16 cellular contexts compared by ENCODE assay signal in genomic region chr11:43905788-43906187, GRCh38. TPM values are rescaled to one million over a fixed set of nuclear protein-coding genes. Genes with fewer than 3 reads are reported as not detected.
DNase-seq lines count a peak whose midpoint lies in the region; ATAC-seq, FAIRE-seq and TF ChIP-seq lines count a peak whose summit lies in the region.
"Had no signal": no experiment of that assay in that cellular context is flagged by ENCODE, and none has a peak within 500 bp of the region (broad histone marks: within the 10 kb centered on the region; RNA-seq: fewer than 3 reads in every experiment).

No MANE protein-coding gene starts in this region.

- H3K79me1 ChIP-seq in mesenchymal stem cell (replicated peaks; ENCODE audit: low read length, poor library complexity, severe bottlenecking): peaks cover 4% of the 10 kb centered on the region

- dilution Hi-C loops in endothelial cell of umbilical vein (cut with MboI; ENCODE audit: extremely low pct_ligation_motif_present, low sequenced_read_pairs): no loop called here

- BruUV-seq in endothelial cell of umbilical vein (replicated peaks; lab: Mats Ljungman, UMichigan): no TSS peak

- POLR2A ChIA-PET in endothelial cell of umbilical vein (lab: Charles Lee): no interaction called here

- H2BK15ac ChIP-seq in mesenchymal stem cell (ENCODE audit: low read depth, poor library complexity, severe bottlenecking): no peak overlapping the region

- CTCF ChIA-PET in endothelial cell of umbilical vein (lab: Charles Lee): interaction anchor here (1.0 to 4.4 kb wide), 9 partner anchors 12 to 188 kb away, joined by 3 to 42 read pairs (median 5); partner anchors contain the start of gene C11orf96

- H3K14ac ChIP-seq in mesenchymal stem cell (ENCODE audit: low read length in 2 of 2): no peak overlapping the region

- no peak for TF ChIP-seq CTCF in endothelial cell of umbilical vein (IDR thresholded peaks at IDR 0.05; ENCODE audit: extremely low read depth in 1 of 2, insufficient read depth in 1 of 2, low read depth in 1 of 2, low read length in 2 of 2)

- intact Hi-C loops in endothelial cell of umbilical vein (cut with micrococcal nuclease) (no loop called here), aorta (cut with DNase I) (no loop called here)

- peak; percentile 84 for FAIRE-seq in endothelial cell of umbilical vein (lab: Jason Lieb, UNC)
- FAIRE-seq: endometrium, G401.6, keratinocyte had no signal

- no peaks in the 10 kb centered on the region for H3K79me2 ChIP-seq in endothelial cell of umbilical vein (ENCODE audit: control insufficient read depth, insufficient read depth, low read length)

- no peak for ATAC-seq in activated T-cell treated with anti-CD3 and anti-CD28 coated beads, Interleukin-2, amount 50 U/mL, for 72 hours (replicated peaks in 1 of 2)
- ATAC-seq in aorta (ENCODE audit: low FRiP score): peak; percentile 34
- ATAC-seq in stimulated activated naive CD8-positive, alpha-beta T cell treated with anti-CD3 and anti-CD28 coated beads, Interleukin-15, amount 100 ng/mL, for 72 hours: no peak

- peaks cover 16% of the 10 kb centered on the region for H3K4me1 ChIP-seq in endothelial cell of umbilical vein (ENCODE audit: control insufficient read depth, extremely low read depth, insufficient read depth, low read length)
- H3K4me1 ChIP-seq in mesenchymal stem cell (ENCODE audit: control insufficient read depth, insufficient read depth, low read depth, low read length): no peaks in the 10 kb centered on the region
- H3K4me1 ChIP-seq in aorta (ENCODE audit: control insufficient read depth in 1 of 2, insufficient read depth in 2 of 2, low read length in 2 of 2): peaks cover 0 to 4% of the 10 kb centered on the region in 2 donors

- H3K9ac ChIP-seq in endothelial cell of umbilical vein (replicated peaks; ENCODE audit: extremely low read depth, insufficient read depth, low read length) (peak overlapping the region; percentile 48), mesenchymal stem cell (ENCODE audit: low read length) (peak overlapping the region; percentile 91)

- H2BK5ac ChIP-seq in mesenchymal stem cell (ENCODE audit: low read depth, low read length, poor library complexity, severe bottlenecking): no peak overlapping the region

- no peak overlapping the region for H2AK5ac ChIP-seq in mesenchymal stem cell (ENCODE audit: low read length, severe bottlenecking)

- no peak overlapping the region for H3K4me3 Mint-ChIP-seq in activated T-cell treated with anti-CD3 and anti-CD28 coated beads, Interleukin-2, amount 50 U/mL, for 72 hours
- H3K4me3 Mint-ChIP-seq in activated T-cell treated with anti-CD3 and anti-CD28 coated beads, Interleukin-2, amount 50 U/mL, for 24 hours: no peak overlapping the region
- no peak overlapping the region for H3K4me3 Mint-ChIP-seq in stimulated activated naive CD8-positive, alpha-beta T cell treated with anti-CD3 and anti-CD28 coated beads, Interleukin-15, amount 100 ng/mL, for 72 hours
- H3K4me3 Mint-ChIP-seq: activated naive CD4-positive, alpha-beta T cell treated with anti-CD3 and anti-CD28 coated beads, Interleukin-2, amount 50 U/mL, for 24 hours; H9 had no signal

- H3K4me3 ChIP-seq in endothelial cell of umbilical vein (replicated peaks in 1 of 3; ENCODE audit: insufficient read depth in 1 of 3, low read depth in 1 of 3, low read length in 3 of 3) (no peak overlapping the region), mesenchymal stem cell (ENCODE audit: insufficient read depth in 1 of 2, low read depth in 1 of 2, low read length in 2 of 2) (no peak overlapping the region), aorta (ENCODE audit: low read length in 2 of 2) (no peak overlapping the region)
- H3K4me3 ChIP-seq: skin epidermis had no signal

- 93% methylated on average over 1 of the region's 1 CpG for WGBS in mesenchymal stem cell
- 2 to 5% methylated on average over 1 of the region's 1 CpG for WGBS in aorta, 2 donors

- no peaks in the 10 kb centered on the region for H3K27me3 Mint-ChIP-seq in activated T-cell treated with anti-CD3 and anti-CD28 coated beads, Interleukin-2, amount 50 U/mL, for 72 hours (ENCODE audit: low read depth)
- H3K27me3 Mint-ChIP-seq in activated T-cell treated with anti-CD3 and anti-CD28 coated beads, Interleukin-2, amount 50 U/mL, for 24 hours: no peaks in the 10 kb centered on the region
- H3K27me3 Mint-ChIP-seq in stimulated activated naive CD8-positive, alpha-beta T cell treated with anti-CD3 and anti-CD28 coated beads, Interleukin-15, amount 100 ng/mL, for 72 hours: no peaks in the 10 kb centered on the region
- H3K27me3 Mint-ChIP-seq: activated naive CD4-positive, alpha-beta T cell treated with anti-CD3 and anti-CD28 coated beads, Interleukin-2, amount 50 U/mL, for 24 hours had no signal

- peaks cover 14% of the 10 kb centered on the region for H3K4me1 Mint-ChIP-seq in activated T-cell treated with anti-CD3 and anti-CD28 coated beads, Interleukin-2, amount 50 U/mL, for 72 hours (ENCODE audit: low read depth)
- peaks cover 23% of the 10 kb centered on the region for H3K4me1 Mint-ChIP-seq in activated T-cell treated with anti-CD3 and anti-CD28 coated beads, Interleukin-2, amount 50 U/mL, for 24 hours (ENCODE audit: low read depth)
- H3K4me1 Mint-ChIP-seq in stimulated activated naive CD8-positive, alpha-beta T cell treated with anti-CD3 and anti-CD28 coated beads, Interleukin-15, amount 100 ng/mL, for 72 hours: peaks cover 15% of the 10 kb centered on the region
- H3K4me1 Mint-ChIP-seq: H9 had no signal

- peak overlapping the region; percentile 42 for H3K27ac ChIP-seq in endothelial cell of umbilical vein (ENCODE audit: insufficient read depth, low read depth, low read length)
- H3K27ac ChIP-seq in mesenchymal stem cell (ENCODE audit: low read length, poor library complexity, severe bottlenecking): no peak overlapping the region
- H3K27ac ChIP-seq in aorta (ENCODE audit: low read depth in 1 of 2, low read length in 2 of 2): no peak overlapping the region
- H3K27ac ChIP-seq: RWPE1 had no signal

- peak overlapping the region; percentile 53 for H3K4me2 ChIP-seq in endothelial cell of umbilical vein (ENCODE audit: insufficient read depth, low read length)
- H3K4me2 ChIP-seq in mesenchymal stem cell (ENCODE audit: low read length, poor library complexity, severe bottlenecking): no peak overlapping the region

- H3K27me3 ChIP-seq in endothelial cell of umbilical vein (ENCODE audit: control insufficient read depth in 2 of 2, insufficient read depth in 2 of 2, low read length in 2 of 2) (no peaks in the 10 kb centered on the region), mesenchymal stem cell (ENCODE audit: control insufficient read depth in 1 of 2, insufficient read depth in 1 of 2, low read length in 2 of 2) (peaks cover 0 to 5% of the 10 kb centered on the region in 2 experiments), aorta (ENCODE audit: control insufficient read depth in 1 of 2, insufficient read depth in 2 of 2, low read length in 1 of 2) (no peaks in the 10 kb centered on the region)

- no peak overlapping the region for H3K4ac ChIP-seq in mesenchymal stem cell (ENCODE audit: low read depth in 1 of 2, low read length in 2 of 2)

- H3K27ac Mint-ChIP-seq in activated T-cell treated with anti-CD3 and anti-CD28 coated beads, Interleukin-2, amount 50 U/mL, for 72 hours: peak overlapping the region; percentile 51
- no peak overlapping the region for H3K27ac Mint-ChIP-seq in activated T-cell treated with anti-CD3 and anti-CD28 coated beads, Interleukin-2, amount 50 U/mL, for 24 hours
- H3K27ac Mint-ChIP-seq in stimulated activated naive CD8-positive, alpha-beta T cell treated with anti-CD3 and anti-CD28 coated beads, Interleukin-15, amount 100 ng/mL, for 72 hours: no peak overlapping the region
- H3K27ac Mint-ChIP-seq: activated naive CD4-positive, alpha-beta T cell treated with anti-CD3 and anti-CD28 coated beads, Interleukin-2, amount 50 U/mL, for 24 hours; H9 had no signal

- H4K8ac ChIP-seq in mesenchymal stem cell (ENCODE audit: low read length): no peak overlapping the region

- DNase-seq in activated T-cell treated with anti-CD3 and anti-CD28 coated beads, Interleukin-2, amount 50 U/mL, for 72 hours: no peak
- no peak for DNase-seq in activated T-cell treated with anti-CD3 and anti-CD28 coated beads, Interleukin-2, amount 50 U/mL, for 24 hours
- DNase-seq in endothelial cell of umbilical vein (ENCODE audit: low read depth, low spot score): peak; percentile 93
- no peak for DNase-seq in mesenchymal stem cell
- DNase-seq in aorta: no peak
- no peak for DNase-seq in stimulated activated naive CD8-positive, alpha-beta T cell treated with anti-CD3 and anti-CD28 coated beads, Interleukin-15, amount 100 ng/mL, for 72 hours
- no peak for DNase-seq in LoVo (ENCODE audit: low spot score)
- DNase-seq in NCI-H2107 (lab: John Stamatoyannopoulos, UW): no peak
- DNase-seq: activated CD4-positive, alpha-beta T cell treated with anti-CD3 and anti-CD28 coated beads for 48 hours; H9 had no signal

- H3K36me3 ChIP-seq in endothelial cell of umbilical vein (ENCODE audit: control insufficient read depth in 2 of 2, extremely low read depth in 1 of 2, insufficient read depth in 2 of 2, low read length in 2 of 2) (no peaks in the 10 kb centered on the region), mesenchymal stem cell (ENCODE audit: control insufficient read depth in 1 of 2, insufficient read depth in 2 of 2, low read depth in 1 of 2, low read length in 2 of 2) (peaks cover 0 to 58% of the 10 kb centered on the region in 2 experiments), aorta (ENCODE audit: control insufficient read depth in 1 of 2, insufficient read depth in 2 of 2, low read length in 1 of 2) (peaks cover 0 to 4% of the 10 kb centered on the region in 2 donors)

- H4K20me1 ChIP-seq in endothelial cell of umbilical vein (replicated peaks; ENCODE audit: control insufficient read depth, extremely low read depth, insufficient read depth, low read length): no peaks in the 10 kb centered on the region

- peaks cover 2 to 10% of the 10 kb centered on the region in 2 donors for H3K36me3 Mint-ChIP-seq in activated T-cell treated with anti-CD3 and anti-CD28 coated beads, Interleukin-2, amount 50 U/mL, for 72 hours (ENCODE audit: insufficient read depth in 2 of 2)
- peaks cover 93% of the 10 kb centered on the region for H3K36me3 Mint-ChIP-seq in activated T-cell treated with anti-CD3 and anti-CD28 coated beads, Interleukin-2, amount 50 U/mL, for 24 hours (ENCODE audit: low read depth)

- H2AFZ ChIP-seq in endothelial cell of umbilical vein (ENCODE audit: low read depth, low read length) (no peak overlapping the region), mesenchymal stem cell (ENCODE audit: low read depth, low read length) (no peak overlapping the region)

- no peaks in the 10 kb centered on the region for H3K9me3 Mint-ChIP-seq in activated T-cell treated with anti-CD3 and anti-CD28 coated beads, Interleukin-2, amount 50 U/mL, for 72 hours
- H3K9me3 Mint-ChIP-seq in activated T-cell treated with anti-CD3 and anti-CD28 coated beads, Interleukin-2, amount 50 U/mL, for 24 hours: no peaks in the 10 kb centered on the region
- H3K9me3 Mint-ChIP-seq in stimulated activated naive CD8-positive, alpha-beta T cell treated with anti-CD3 and anti-CD28 coated beads, Interleukin-15, amount 100 ng/mL, for 72 hours: no peaks in the 10 kb centered on the region
- H3K9me3 Mint-ChIP-seq: activated naive CD4-positive, alpha-beta T cell treated with anti-CD3 and anti-CD28 coated beads, Interleukin-2, amount 50 U/mL, for 24 hours; H9 had no signal

- no peak for TF ChIP-seq POLR2A in endothelial cell of umbilical vein (IDR thresholded peaks at IDR 0.05; ENCODE audit: low read depth, low read length)

- H3K18ac ChIP-seq in mesenchymal stem cell (ENCODE audit: low read depth in 1 of 2, low read length in 2 of 2): no peak overlapping the region

- no peak overlapping the region for H3K23ac ChIP-seq in mesenchymal stem cell (ENCODE audit: low read length in 2 of 2)

- no peaks in the 10 kb centered on the region for H3K9me1 ChIP-seq in endothelial cell of umbilical vein (replicated peaks; ENCODE audit: control insufficient read depth, extremely low read depth, insufficient read depth, low read length)

- no peak overlapping the region for H2BK12ac ChIP-seq in mesenchymal stem cell (ENCODE audit: low read length in 2 of 2)

- H3K9me3 ChIP-seq in endothelial cell of umbilical vein (replicated peaks; ENCODE audit: control insufficient read depth, insufficient read depth, low read length) (no peaks in the 10 kb centered on the region), mesenchymal stem cell (ENCODE audit: control insufficient read depth, low read length) (no peaks in the 10 kb centered on the region), aorta (ENCODE audit: control insufficient read depth, low read length) (no peaks in the 10 kb centered on the region)

- H4K91ac ChIP-seq in mesenchymal stem cell (ENCODE audit: low read length): no peak overlapping the region

- no peak overlapping the region for H2BK120ac ChIP-seq in mesenchymal stem cell (ENCODE audit: low read depth, low read length)

RNA-seq across cellular contexts. Expression of gene ALKBH3, which starts 25.2 kb away (rescaled TPM):
- 10 to 100 TPM; 81.7 to 84.4 TPM for total RNA-seq in activated T-cell treated with anti-CD3 and anti-CD28 coated beads, Interleukin-2, amount 50 U/mL, for 72 hours
- total RNA-seq in endothelial cell of umbilical vein (32.3 and 34.7 TPM in 2 replicates), aorta (10 to 100 TPM; 24.5 to 25.1 TPM)
- polyA plus RNA-seq in endothelial cell of umbilical vein (23.0 and 28.0 TPM in 2 replicates), aorta (10 to 100 TPM; 12.5 to 46.3 TPM)
- polyA plus RNA-seq in endothelial cell of umbilical vein (2011; cell fraction: cytosol; rRNA removed): 32.3 and 34.3 TPM in 2 replicates
- 30.4 and 31.7 TPM in 2 replicates for polyA plus RNA-seq in endothelial cell of umbilical vein (2011; cell fraction: nucleus; rRNA removed)
- 27.8 and 34.4 TPM in 2 replicates for polyA plus RNA-seq in endothelial cell of umbilical vein (2012)
- 17.7 and 22.7 TPM in 2 replicates for polyA minus RNA-seq in endothelial cell of umbilical vein
- polyA minus RNA-seq in endothelial cell of umbilical vein (2011; cell fraction: cytosol; rRNA and poly(A)+ RNA removed): 2.2 TPM
- polyA minus RNA-seq in endothelial cell of umbilical vein (2011; cell fraction: nucleus; rRNA and poly(A)+ RNA removed): 11.3 and 14.6 TPM in 2 replicates
- polyA plus RNA-seq in mesenchymal stem cell (2013, experiment 1 of 2): 22.0 TPM
- polyA plus RNA-seq in mesenchymal stem cell (2013, experiment 2 of 2): 20.7 TPM

RNA-seq across cellular contexts. Expression of gene C11orf96, which starts 36.6 kb away (rescaled TPM):
- 1 to 10 TPM; 4.7 to 8.6 TPM for total RNA-seq in activated T-cell treated with anti-CD3 and anti-CD28 coated beads, Interleukin-2, amount 50 U/mL, for 72 hours
- total RNA-seq in endothelial cell of umbilical vein: 2.4 and 3.8 TPM in 2 replicates
- polyA plus RNA-seq in endothelial cell of umbilical vein: 7.5 and 8.8 TPM in 2 replicates
- 4.8 and 8.3 TPM in 2 replicates for polyA plus RNA-seq in endothelial cell of umbilical vein (2011; cell fraction: cytosol; rRNA removed)
- 5.8 and 6.9 TPM in 2 replicates for polyA plus RNA-seq in endothelial cell of umbilical vein (2011; cell fraction: nucleus; rRNA removed)
- polyA plus RNA-seq in endothelial cell of umbilical vein (2012): 7.9 and 12.5 TPM in 2 replicates
- 0.70 and 1.3 TPM in 2 replicates for polyA minus RNA-seq in endothelial cell of umbilical vein
- polyA minus RNA-seq in endothelial cell of umbilical vein (2011; cell fraction: cytosol; rRNA and poly(A)+ RNA removed): not detected
- polyA minus RNA-seq in endothelial cell of umbilical vein (2011; cell fraction: nucleus; rRNA and poly(A)+ RNA removed): 1.9 and 4.9 TPM in 2 replicates
- polyA plus RNA-seq in mesenchymal stem cell (2013, experiment 1 of 2): 134 TPM
- polyA plus RNA-seq in mesenchymal stem cell (2013, experiment 2 of 2): 133 TPM
- 1,000 to 10,000 TPM in 1 of 2 donors, 100 to 1,000 TPM in 1; 629 to 1,628 TPM for total RNA-seq in aorta
- polyA plus RNA-seq in aorta: 100 to 1,000 TPM in 1 of 2 donors, 10 to 100 TPM in 1; 67.7 to 759 TPM

Comparison
In these comparisons a context has a peak if more than half of its experiments do, and no peak if none do; other contexts are left out.
1. RNA of gene C11orf96, which starts 36.6 kb away (total RNA-seq): 629 to 1,628 TPM in aorta; 4.7 to 8.6 TPM in activated T-cell treated with anti-CD3 and anti-CD28 coated beads, Interleukin-2, amount 50 U/mL, for 72 hours and 2.4 to 3.8 TPM in endothelial cell of umbilical vein; every median in the first group is over 10 times any median in the second.